In genomic region chr6:146543211-146543939, GRCh38 we compare ENCODE assay signal across 8 cellular contexts. TPM values are rescaled to one million over a fixed set of nuclear protein-coding genes. Genes with fewer than 3 reads are reported as not detected.
DNase-seq lines count a peak whose midpoint lies in the region; ATAC-seq and FAIRE-seq lines count a peak whose summit lies in the region.

RAB32 (plus strand) TSS chr6:146543833; CDS start chr6:146543872, 39 bp downstream.

- H3K9me3 Mint-ChIP-seq in T-cell: no peaks in the 10 kb centered on the region

- no peaks in the 10 kb centered on the region for H3K36me3 Mint-ChIP-seq in T-cell

- peaks cover 0 to 5% of the 10 kb centered on the region in 2 donors for H3K4me1 ChIP-seq in small intestine (ENCODE audit: control insufficient read depth in 2 of 2, insufficient read depth in 1 of 2, low read depth in 1 of 2, low read length in 1 of 2)

- H3K27me3 Mint-ChIP-seq in T-cell: peaks cover 29 to 32% of the 10 kb centered on the region in 2 donors

- peak; percentile 95 for DNase-seq in Caki2 (ENCODE audit: low read depth)
- DNase-seq in T-cell: peak in 26 of 34 experiments; percentile 0 to 58 (median 18)
- peak; percentile 67 for DNase-seq in cortex of kidney (lab: John Stamatoyannopoulos, UW)
- DNase-seq in kidney glomerular epithelial cell (lab: John Stamatoyannopoulos, UW): peak; percentile 84
- peak; percentile 81 for DNase-seq in small intestine
- DNase-seq in NAMALWA (ENCODE audit: low spot score): no peak

- in situ Hi-C loops in Caki2 (cut with HindIII; ENCODE audit: low pct_unique_long_range_greater_than_20kb, low sequenced_read_pairs): no loop called here

- no peak for FAIRE-seq in small intestine (lab: Jason Lieb, UNC)

- ATAC-seq in GM19463 (IDR thresholded peaks at IDR 0.05; ENCODE audit: unreplicated experiment): peak; percentile 81
- ATAC-seq in HG03571 (IDR thresholded peaks at IDR 0.05; ENCODE audit: unreplicated experiment): peak; percentile 71
- peak; percentile 42 to 60 (median 54) for ATAC-seq in T-cell (replicated peaks in 1 of 4)

- POLR2A ChIA-PET in T-cell (lab: Charles Lee): no interaction called here

- H3K4me3 Mint-ChIP-seq in T-cell: peak within 1 kb of the TSS; percentile 60 to 86 (median 72)

- no peaks in the 10 kb centered on the region for H3K36me3 ChIP-seq in small intestine (ENCODE audit: control insufficient read depth in 2 of 2, insufficient read depth in 2 of 2, low read length in 2 of 2)

- CTCF ChIA-PET in T-cell (lab: Charles Lee): no interaction called here

- no peaks in the 10 kb centered on the region for H3K27me3 ChIP-seq in small intestine (ENCODE audit: control insufficient read depth in 2 of 2, insufficient read depth in 2 of 2, low read length in 2 of 2)

- no peaks in the 10 kb centered on the region for H3K9me3 ChIP-seq in small intestine (ENCODE audit: control insufficient read depth, low read depth)

- WGBS in small intestine, 3 donors: 2 to 5% (median 4%) methylated on average over 59 to 86 of the region's 86 CpGs

- H3K4me1 Mint-ChIP-seq in T-cell: peaks cover 9 to 21% (median 15%) of the 10 kb centered on the region in 3 donors

- peak within 1 kb of the TSS in 1 of 2 donors; percentile 66 for H3K27ac Mint-ChIP-seq in T-cell

- peak within 1 kb of the TSS; percentile 85 to 97 for H3K27ac ChIP-seq in small intestine (ENCODE audit: low read depth in 1 of 2, low read length in 1 of 2)

- H3K4me3 ChIP-seq in small intestine (ENCODE audit: low read depth in 1 of 2, low read length in 2 of 2): peak within 1 kb of the TSS; percentile 62 to 68

RNA-seq across cellular contexts. Expression of gene RAB32, which starts in this region (rescaled TPM):
- total RNA-seq in Caki2 (2014; rRNA removed; shearing (Covaris generic); ENCODE audit: low replicate concordance): 129 and 163 TPM in 2 replicates
- under 1 TPM; 0.22 to 0.73 (median 0.38) TPM for total RNA-seq in T-cell
- 10 to 100 TPM; 15.2 to 20.3 (median 16.3) TPM for polyA plus RNA-seq in small intestine

Comparison
In these comparisons a context has a peak if more than half of its experiments do, and no peak if none do; other contexts are left out.
1. RNA of gene RAB32 (total RNA-seq): 129 to 163 TPM in Caki2; 0.22 to 0.73 TPM in T-cell; every median in the first group is over 10 times any median in the second.
2. Peak in DNase-seq and ATAC-seq in T-cell; RNA of the gene not detected or under 1 TPM.
3. Peak in every context shown above with its lines, with median percentiles within 50 percentile points of each other: ATAC-seq.